24 cellular contexts compared by ENCODE assay signal in the genomic region with DNA sequence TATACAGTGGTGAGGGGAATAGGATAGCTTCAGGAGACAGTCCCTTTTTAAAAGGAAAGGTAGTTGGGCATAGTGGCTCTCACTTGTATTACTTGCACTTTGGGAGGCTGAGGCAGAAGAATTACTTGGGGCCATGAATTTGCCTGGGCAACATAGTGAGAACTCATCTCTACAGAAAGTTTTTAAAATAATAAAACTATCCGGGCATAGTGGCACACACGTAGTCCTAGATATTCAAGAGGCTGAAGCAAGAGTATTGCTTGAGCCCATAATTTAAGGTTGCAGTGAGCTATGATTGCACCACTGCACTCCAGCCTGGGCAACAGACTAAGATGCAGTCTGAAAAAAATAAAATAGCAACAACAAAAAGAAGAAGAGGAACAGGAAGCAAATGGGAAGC.
"Had no signal": no experiment of that assay in that cellular context is flagged by ENCODE, and none has a peak within 500 bp of the region (broad histone marks: within the 10 kb centered on the region; RNA-seq: fewer than 3 reads in every experiment).

No MANE protein-coding gene starts in this region.

- H3K27me3 Mint-ChIP-seq: dendritic cell treated with granulocyte-macrophage colony-stimulating factor and Interleukin-4, amounts not matched to agents 40 ng/mL and 50 ng/mL, for 4 days; effector memory CD8-positive, alpha-beta T cell had no signal

- H3K4me3 ChIP-seq: coronary artery, dorsolateral prefrontal cortex, esophagus muscularis mucosa, esophagus squamous epithelium, gastrocnemius medialis, gastroesophageal sphincter, heart left ventricle, heart right ventricle, hepatocyte had no signal

- H3K27me3 ChIP-seq: dorsolateral prefrontal cortex, esophagus muscularis mucosa, foreskin keratinocyte, gastrocnemius medialis, gastroesophageal sphincter, heart left ventricle, heart right ventricle, hepatocyte had no signal

- H3K27ac Mint-ChIP-seq: dendritic cell treated with granulocyte-macrophage colony-stimulating factor and Interleukin-4, amounts not matched to agents 40 ng/mL and 50 ng/mL, for 4 days; effector memory CD8-positive, alpha-beta T cell; endodermal cell had no signal

- H3K9me3 Mint-ChIP-seq: effector memory CD8-positive, alpha-beta T cell; endodermal cell had no signal

- H3K79me2 ChIP-seq: hepatocyte had no signal

- H3K27ac ChIP-seq: coronary artery, dorsolateral prefrontal cortex, epithelial cell of prostate, esophagus muscularis mucosa, esophagus squamous epithelium, foreskin keratinocyte, gastrocnemius medialis, gastroesophageal sphincter, heart left ventricle, heart right ventricle, hepatocyte had no signal

- H3K4me3 Mint-ChIP-seq: dendritic cell treated with granulocyte-macrophage colony-stimulating factor and Interleukin-4, amounts not matched to agents 40 ng/mL and 50 ng/mL, for 4 days; effector memory CD8-positive, alpha-beta T cell; endodermal cell had no signal

- DNase-seq: cortex of kidney; dermis blood vessel endothelial cell; dorsolateral prefrontal cortex; effector CD4-positive, alpha-beta T cell; effector CD8-positive, alpha-beta T cell; effector memory CD4-positive, alpha-beta T cell; effector memory CD8-positive, alpha-beta T cell; endodermal cell; erythroblast; esophagus squamous epithelium; foreskin keratinocyte; foreskin melanocyte; gastrocnemius medialis; glutamatergic neuron; head of caudate nucleus; heart left ventricle; heart right ventricle; hippocampal formation had no signal

- H2AFZ ChIP-seq: hepatocyte had no signal

- H3K4me2 ChIP-seq: hepatocyte had no signal
